ENCODE assay signal across 15 cellular contexts in the genomic region with DNA sequence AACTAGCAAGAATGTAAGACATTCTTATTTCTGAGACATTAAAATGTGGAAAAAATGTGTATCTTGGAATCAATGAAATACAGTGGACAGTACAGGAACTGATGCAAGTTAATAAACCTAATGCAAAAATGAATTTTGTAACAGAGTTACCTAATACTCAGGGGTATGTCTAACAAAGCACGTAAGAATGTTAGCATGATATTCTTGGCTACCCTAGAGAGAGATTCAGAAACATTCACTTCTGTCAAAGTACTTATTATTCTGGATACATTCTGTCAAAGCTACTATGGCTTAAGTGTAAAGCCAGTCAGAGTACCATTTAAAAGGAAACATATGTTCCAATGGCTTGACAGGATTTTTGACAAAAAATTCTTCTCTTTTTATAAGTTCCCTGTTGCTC.
DNase-seq lines count a peak whose midpoint lies in the region; ATAC-seq, FAIRE-seq and TF ChIP-seq lines count a peak whose summit lies in the region.
"Had no signal": no experiment of that assay in that cellular context is flagged by ENCODE, and none has a peak within 500 bp of the region (broad histone marks: within the 10 kb centered on the region; RNA-seq: fewer than 3 reads in every experiment).

No MANE protein-coding gene starts in this region.

- no peaks in the 10 kb centered on the region for H3K36me3 ChIP-seq in astrocyte (ENCODE audit: insufficient read depth, low read length)
- H3K36me3 ChIP-seq: SJCRH30 had no signal

- H3K27me3 ChIP-seq in astrocyte (ENCODE audit: insufficient read depth, low read length) (no peaks in the 10 kb centered on the region), foreskin keratinocyte (no peaks in the 10 kb centered on the region)
- H3K27me3 ChIP-seq: SJCRH30 had no signal

- no peak overlapping the region for H3K4me3 Mint-ChIP-seq in astrocyte (ENCODE audit: unreplicated experiment)

- no peak overlapping the region for H3K4me2 ChIP-seq in astrocyte (ENCODE audit: low read length)

- H3K9me3 ChIP-seq in astrocyte (ENCODE audit: insufficient read depth, low read depth, low read length) = no peaks in the 10 kb centered on the region
- H3K9me3 ChIP-seq: SJCRH30 had no signal

- no peak overlapping the region for H3K9ac ChIP-seq in astrocyte (ENCODE audit: low read length)

- H3K9me3 Mint-ChIP-seq in astrocyte (ENCODE audit: unreplicated experiment) = peaks cover 5% of the 10 kb centered on the region

- no peaks in the 10 kb centered on the region for H4K20me1 ChIP-seq in astrocyte (ENCODE audit: insufficient read depth, low read length)

- no peak for FAIRE-seq in astrocyte (lab: Jason Lieb, UNC)
- FAIRE-seq: HTR-8/SVneo had no signal

- H3K36me3 Mint-ChIP-seq in astrocyte (ENCODE audit: low read depth, unreplicated experiment) = peaks cover 9% of the 10 kb centered on the region

- DNase-seq in GM03348 (ENCODE audit: low spot score) (peak; percentile 16), astrocyte (ENCODE audit: low read depth) (peak; percentile 50), fibroblast of pulmonary artery (ENCODE audit: low read depth) (peak; percentile 68), stromal cell of bone marrow (ENCODE audit: low read depth) (peak; percentile 3), EL (no peak), foreskin keratinocyte (no peak)
- no peak for DNase-seq in activated CD4-positive, alpha-beta T cell treated with anti-CD3 and anti-CD28 coated beads, Interleukin-2, amount 50 U/mL, for 4 hours
- DNase-seq: C1 segment of cervical spinal cord, DMS 273 treated with DMSO at 0.1 percent for 48 hours, NCI-H1436, NCI-H2081, NCI-H526 treated with DMSO at 0.1 percent for 48 hours, SJCRH30 had no signal

- no peaks in the 10 kb centered on the region for H3K27me3 Mint-ChIP-seq in astrocyte (ENCODE audit: low read depth, unreplicated experiment)

- no peaks in the 10 kb centered on the region for H3K4me1 ChIP-seq in astrocyte (ENCODE audit: insufficient read depth, low read length)
- H3K4me1 ChIP-seq in foreskin keratinocyte = no peaks in the 10 kb centered on the region
- H3K4me1 ChIP-seq: SJCRH30 had no signal

- no peak overlapping the region for H3K27ac ChIP-seq in astrocyte (ENCODE audit: low read depth, low read length)
- no peak overlapping the region for H3K27ac ChIP-seq in foreskin keratinocyte
- H3K27ac ChIP-seq: RWPE1, SJCRH30 had no signal

- TF ChIP-seq CTCF in astrocyte (IDR thresholded peaks at IDR 0.05; ENCODE audit: insufficient read depth, low read depth, low read length) (no peak), fibroblast of pulmonary artery (IDR thresholded peaks at IDR 0.05; ENCODE audit: low read length, missing control alignments) (no peak), foreskin keratinocyte (conservative IDR thresholded peaks at IDR 0.05) (no peak)

- H3K79me2 ChIP-seq in astrocyte (ENCODE audit: insufficient read depth, low read length) = no peaks in the 10 kb centered on the region

- H3K4me3 ChIP-seq in astrocyte (ENCODE audit: insufficient read depth, low read depth, low read length) = no peak overlapping the region
- H3K4me3 ChIP-seq in fibroblast of pulmonary artery (replicated peaks; ENCODE audit: low read depth, low read length) = no peak overlapping the region
- H3K4me3 ChIP-seq: SJCRH30 had no signal

- H2AFZ ChIP-seq in astrocyte (ENCODE audit: low read depth, low read length) = no peak overlapping the region

- peaks cover 5% of the 10 kb centered on the region for H3K4me1 Mint-ChIP-seq in astrocyte (ENCODE audit: low read depth, unreplicated experiment)

- H3K27ac Mint-ChIP-seq in astrocyte (ENCODE audit: unreplicated experiment) = no peak overlapping the region

- ATAC-seq in foreskin keratinocyte = no peak

Comparison
In these comparisons a context has a peak if more than half of its experiments do, and no peak if none do; other contexts are left out.
1. DNase-seq: peak in GM03348 (single experiment), astrocyte (single experiment), fibroblast of pulmonary artery (single experiment) and stromal cell of bone marrow (single experiment); none in activated CD4-positive, alpha-beta T cell treated with anti-CD3 and anti-CD28 coated beads, Interleukin-2, amount 50 U/mL, for 4 hours (0 of 2), EL (single experiment) and foreskin keratinocyte (0 of 2).